In genomic region chr18:28728891-28729290, GRCh38 we compare ENCODE assay signal across 27 cellular contexts.
DNase-seq lines count a peak whose midpoint lies in the region; ATAC-seq and TF ChIP-seq lines count a peak whose summit lies in the region.
"Had no signal": no experiment of that assay in that cellular context is flagged by ENCODE, and none has a peak within 500 bp of the region (broad histone marks: within the 10 kb centered on the region; RNA-seq: fewer than 3 reads in every experiment).

No MANE protein-coding gene starts in this region.

- no peak for ATAC-seq in effector memory CD8-positive, alpha-beta T cell (replicated peaks)
- ATAC-seq in HG03025 (IDR thresholded peaks at IDR 0.05; ENCODE audit: low FRiP score, unreplicated experiment) (no peak), GM21360 (IDR thresholded peaks at IDR 0.05; ENCODE audit: unreplicated experiment) (no peak)
- ATAC-seq: activated naive CD8-positive, alpha-beta T cell treated with anti-CD3 and anti-CD28 coated beads, Interleukin-2, amount 50 U/mL, for 24 hours; CD8-positive, alpha-beta T cell; left lung; psoas muscle; stimulated activated naive CD8-positive, alpha-beta T cell treated with anti-CD3 and anti-CD28 coated beads, Interleukin-15, amount 100 ng/mL, for 72 hours had no signal

- peaks cover 6 to 11% of the 10 kb centered on the region in 2 donors for H3K9me3 Mint-ChIP-seq in effector memory CD8-positive, alpha-beta T cell

- H3K27ac Mint-ChIP-seq in effector memory CD8-positive, alpha-beta T cell, result no peak overlapping the region
- H3K27ac Mint-ChIP-seq: activated naive CD8-positive, alpha-beta T cell treated with anti-CD3 and anti-CD28 coated beads, Interleukin-2, amount 50 U/mL, for 24 hours; B cell; CD8-positive, alpha-beta T cell; naive B cell; stimulated activated naive CD8-positive, alpha-beta T cell treated with anti-CD3 and anti-CD28 coated beads, Interleukin-15, amount 100 ng/mL, for 72 hours; T-helper 2 cell treated with Interferon-gamma antibody and Interleukin-4, amounts not matched to agents 5 μg/mL and 100 μg/mL, for 36 hours had no signal

- no peaks in the 10 kb centered on the region for H3K36me3 Mint-ChIP-seq in effector memory CD8-positive, alpha-beta T cell (ENCODE audit: insufficient read depth)
- H3K36me3 Mint-ChIP-seq: CD8-positive, alpha-beta T cell; naive B cell had no signal

- no peak for TF ChIP-seq CTCF in choroid plexus epithelial cell (conservative IDR thresholded peaks at IDR 0.05; ENCODE audit: low read depth, low read length)

- DNase-seq in A172 (ENCODE audit: low spot score) (peak; percentile 15), HCEC 1CT (peak; percentile 45), choroid plexus epithelial cell (ENCODE audit: low read depth) (peak; percentile 45), glomerular visceral epithelial cell (ENCODE audit: extremely low spot score) (peak; percentile 18)
- no peak for DNase-seq in effector memory CD8-positive, alpha-beta T cell
- DNase-seq in stimulated activated CD4-positive, alpha-beta T cell treated with anti-CD3 and anti-CD28 coated beads, Interleukin-4, amount 100 ng/mL, for 4 hours, result no peak
- DNase-seq: activated CD4-positive, alpha-beta T cell treated with anti-CD3 and anti-CD28 coated beads for 48 hours; activated CD8-positive, alpha-beta memory T cell treated with anti-CD3 and anti-CD28 coated beads for 24 hours; activated naive CD8-positive, alpha-beta T cell treated with anti-CD3 and anti-CD28 coated beads, Interleukin-2, amount 50 U/mL, for 24 hours; activated T-cell treated with anti-CD3 and anti-CD28 coated beads, Interleukin-2, amount 50 U/mL, for 1 hour; brain microvascular endothelial cell; CD8-positive, alpha-beta T cell; H7; KBM-7; left lung; naive B cell; NCI-H1436; NCI-H82; nucleus accumbens; psoas muscle; stimulated activated CD8-positive, alpha-beta memory T cell treated with anti-CD3 and anti-CD28 coated beads, Interleukin-4, amount 100 ng/mL, for 48 hours; stimulated activated naive CD8-positive, alpha-beta T cell treated with anti-CD3 and anti-CD28 coated beads, Interleukin-15, amount 100 ng/mL, for 72 hours; uterus had no signal

- no peak overlapping the region for H3K4me3 ChIP-seq in choroid plexus epithelial cell (ENCODE audit: low read depth, low read length)
- H3K4me3 ChIP-seq: left lung, psoas muscle, uterus had no signal

- H3K27me3 Mint-ChIP-seq in effector memory CD8-positive, alpha-beta T cell, result no peaks in the 10 kb centered on the region
- H3K27me3 Mint-ChIP-seq: activated naive CD8-positive, alpha-beta T cell treated with anti-CD3 and anti-CD28 coated beads, Interleukin-2, amount 50 U/mL, for 24 hours; B cell; naive B cell; stimulated activated naive CD8-positive, alpha-beta T cell treated with anti-CD3 and anti-CD28 coated beads, Interleukin-15, amount 100 ng/mL, for 72 hours had no signal

- H3K4me1 Mint-ChIP-seq in effector memory CD8-positive, alpha-beta T cell (ENCODE audit: low read depth in 2 of 2), result no peaks in the 10 kb centered on the region
- H3K4me1 Mint-ChIP-seq: activated naive CD8-positive, alpha-beta T cell treated with anti-CD3 and anti-CD28 coated beads, Interleukin-2, amount 50 U/mL, for 24 hours; B cell; naive B cell; stimulated activated naive CD8-positive, alpha-beta T cell treated with anti-CD3 and anti-CD28 coated beads, Interleukin-15, amount 100 ng/mL, for 72 hours had no signal

- H3K4me3 Mint-ChIP-seq in effector memory CD8-positive, alpha-beta T cell, result no peak overlapping the region
- H3K4me3 Mint-ChIP-seq: activated naive CD8-positive, alpha-beta T cell treated with anti-CD3 and anti-CD28 coated beads, Interleukin-2, amount 50 U/mL, for 24 hours; B cell; CD8-positive, alpha-beta T cell; naive B cell; stimulated activated naive CD8-positive, alpha-beta T cell treated with anti-CD3 and anti-CD28 coated beads, Interleukin-15, amount 100 ng/mL, for 72 hours; T-helper 2 cell treated with Interferon-gamma antibody and Interleukin-4, amounts not matched to agents 5 μg/mL and 100 μg/mL, for 36 hours had no signal

Comparison
In these comparisons a context has a peak if more than half of its experiments do, and no peak if none do; other contexts are left out.
1. DNase-seq: peak in A172 (single experiment), HCEC 1CT (single experiment), choroid plexus epithelial cell (single experiment) and glomerular visceral epithelial cell (single experiment); none in effector memory CD8-positive, alpha-beta T cell (0 of 3) and stimulated activated CD4-positive, alpha-beta T cell treated with anti-CD3 and anti-CD28 coated beads, Interleukin-4, amount 100 ng/mL, for 4 hours (0 of 2).